In genomic region chr7:88132725-88133124, GRCh38 we compare ENCODE assay signal across 15 cellular contexts.
A peak's percentile ranks its signal among the peaks of the same experiment; 100 is the strongest.
DNase-seq lines count a peak whose midpoint lies in the region; ATAC-seq and TF ChIP-seq lines count a peak whose summit lies in the region.
"Had no signal": no experiment of that assay in that cellular context is flagged by ENCODE, and none has a peak within 500 bp of the region (broad histone marks: within the 10 kb centered on the region; RNA-seq: fewer than 3 reads in every experiment).

No MANE protein-coding gene starts in this region.

- H3K27me3 ChIP-seq in hepatocyte (no peaks in the 10 kb centered on the region), neural progenitor cell (no peaks in the 10 kb centered on the region)
- H3K27me3 ChIP-seq: dorsolateral prefrontal cortex had no signal

- TF ChIP-seq CTCF in hepatocyte (IDR thresholded peaks at IDR 0.05; ENCODE audit: poor library complexity) (no peak), neural progenitor cell (IDR thresholded peaks at IDR 0.05) (no peak)

- 92% methylated on average over 4 of the region's 4 CpGs for WGBS in hepatocyte (ENCODE audit: low lambda C conversion rate, missing lambda C conversion rate)

- H3K27me3 Mint-ChIP-seq in neural progenitor cell (ENCODE audit: insufficient read depth, low read depth): no peaks in the 10 kb centered on the region

- H3K4me1 ChIP-seq in hepatocyte (ENCODE audit: insufficient read depth) (no peaks in the 10 kb centered on the region), neural progenitor cell (no peaks in the 10 kb centered on the region)

- ATAC-seq in HG02763 (IDR thresholded peaks at IDR 0.05; ENCODE audit: unreplicated experiment) (peak; percentile 53), HG03565 (IDR thresholded peaks at IDR 0.05; ENCODE audit: unreplicated experiment) (peak; percentile 82), GM18502 (IDR thresholded peaks at IDR 0.05; ENCODE audit: poor library complexity, unreplicated experiment) (no peak), HG03280 (IDR thresholded peaks at IDR 0.05; ENCODE audit: unreplicated experiment) (no peak)

- H3K9me3 Mint-ChIP-seq in neural progenitor cell: no peaks in the 10 kb centered on the region
- H3K9me3 Mint-ChIP-seq: HFFc6 had no signal

- no peak overlapping the region for H3K27ac ChIP-seq in hepatocyte
- no peak overlapping the region for H3K27ac ChIP-seq in neural progenitor cell
- H3K27ac ChIP-seq: 22Rv1, dorsolateral prefrontal cortex, VCaP had no signal

- H3K4me2 ChIP-seq in hepatocyte: no peak overlapping the region
- H3K4me2 ChIP-seq in neural progenitor cell: no peak overlapping the region

- H3K36me3 Mint-ChIP-seq in neural progenitor cell: no peaks in the 10 kb centered on the region

- no peak overlapping the region for H3K4me3 ChIP-seq in hepatocyte
- no peak overlapping the region for H3K4me3 ChIP-seq in neural progenitor cell
- H3K4me3 ChIP-seq: dorsolateral prefrontal cortex had no signal

- peak; percentile 51 to 78 for DNase-seq in NOMO-1 (lab: John Stamatoyannopoulos, UW; ENCODE audit: unreplicated experiment in 2 of 2)
- DNase-seq in NOMO-1 treated with dmso at 0.1 percent for 144 hours (lab: John Stamatoyannopoulos, UW; ENCODE audit: unreplicated experiment): no peak
- DNase-seq in hepatocyte (ENCODE audit: low spot score): no peak
- no peak for DNase-seq in neural progenitor cell (ENCODE audit: low spot score)
- DNase-seq: dorsolateral prefrontal cortex, HFFc6, KG1, retina, substantia nigra had no signal

- H3K9me3 ChIP-seq in hepatocyte (ENCODE audit: low read depth): no peaks in the 10 kb centered on the region
- no peaks in the 10 kb centered on the region for H3K9me3 ChIP-seq in neural progenitor cell (ENCODE audit: low read depth)

- H3K27ac Mint-ChIP-seq in neural progenitor cell: no peak overlapping the region
- H3K27ac Mint-ChIP-seq: HFFc6 had no signal

- no peaks in the 10 kb centered on the region for H3K4me1 Mint-ChIP-seq in neural progenitor cell

- H3K9me2 ChIP-seq in hepatocyte (replicated peaks; ENCODE audit: insufficient read depth): no peaks in the 10 kb centered on the region

- H3F3A ChIP-seq in neural progenitor cell (ENCODE audit: low read depth): no peaks in the 10 kb centered on the region

- no peak overlapping the region for H3K4me3 Mint-ChIP-seq in neural progenitor cell
- H3K4me3 Mint-ChIP-seq: HFFc6 had no signal

- H3K79me2 ChIP-seq in hepatocyte (no peaks in the 10 kb centered on the region), neural progenitor cell (ENCODE audit: low read depth) (no peaks in the 10 kb centered on the region)

- no peak overlapping the region for H3K9ac ChIP-seq in neural progenitor cell

- no peaks in the 10 kb centered on the region for H3K36me3 ChIP-seq in hepatocyte (replicated peaks; ENCODE audit: insufficient read depth, low read depth)
- H3K36me3 ChIP-seq in neural progenitor cell: no peaks in the 10 kb centered on the region

- H2AFZ ChIP-seq in hepatocyte: no peak overlapping the region
- no peak overlapping the region for H2AFZ ChIP-seq in neural progenitor cell (replicated peaks)

- no peaks in the 10 kb centered on the region for H4K20me1 ChIP-seq in hepatocyte (ENCODE audit: insufficient read depth, poor library complexity, severe bottlenecking)
- H4K20me1 ChIP-seq in neural progenitor cell (ENCODE audit: low read depth): no peaks in the 10 kb centered on the region

Comparison
In these comparisons a context has a peak if more than half of its experiments do, and no peak if none do; other contexts are left out.
1. DNase-seq: peak in NOMO-1 (2 of 2); none in NOMO-1 treated with dmso at 0.1 percent for 144 hours (single experiment), hepatocyte (single experiment) and neural progenitor cell (single experiment).
2. ATAC-seq: peak in HG02763 (single experiment) and HG03565 (single experiment); none in GM18502 (single experiment) and HG03280 (single experiment).